8 cellular contexts compared by ENCODE assay signal in genomic region chr2:84919885-84920580, GRCh38. TPM values are rescaled to one million over a fixed set of nuclear protein-coding genes. Genes with fewer than 3 reads are reported as not detected.
A peak's percentile ranks its signal among the peaks of the same experiment; 100 is the strongest.
DNase-seq lines count a peak whose midpoint lies in the region; ATAC-seq and TF ChIP-seq lines count a peak whose summit lies in the region.

No MANE protein-coding gene starts in this region.

- ATAC-seq in GM19025 (IDR thresholded peaks at IDR 0.05; ENCODE audit: low read depth, unreplicated experiment), result peak; percentile 36
- ATAC-seq in HG03159 (IDR thresholded peaks at IDR 0.05; ENCODE audit: unreplicated experiment), result peak; percentile 52
- ATAC-seq in T-helper 17 cell, result peak; percentile 29
- peak; percentile 48 to 56 for ATAC-seq in naive B cell (ENCODE audit: low read depth in 2 of 2)

- H3K27me3 Mint-ChIP-seq in T-helper 17 cell (no peaks in the 10 kb centered on the region), naive B cell (no peaks in the 10 kb centered on the region), neural progenitor cell (ENCODE audit: insufficient read depth, low read depth) (peaks cover 6% of the 10 kb centered on the region)

- H3K4me2 ChIP-seq in BLaER1 (peak overlapping the region; percentile 79), neural progenitor cell (no peak overlapping the region)

- H3K27ac Mint-ChIP-seq in T-helper 17 cell, result peak overlapping the region; percentile 89
- H3K27ac Mint-ChIP-seq in naive B cell, result peak overlapping the region; percentile 78 to 98 (median 96)
- no peak overlapping the region for H3K27ac Mint-ChIP-seq in neural progenitor cell

- peaks cover 11% of the 10 kb centered on the region for H3F3A ChIP-seq in neural progenitor cell (ENCODE audit: low read depth)

- H2AFZ ChIP-seq in neural progenitor cell (replicated peaks), result no peak overlapping the region

- DNase-seq in T-helper 17 cell (no peak), naive B cell (peak; percentile 41), vagina (ENCODE audit: extremely low spot score in 2 of 2) (peak in 1 of 2 donors; percentile 90), neural progenitor cell (ENCODE audit: low spot score) (no peak)

- TF ChIP-seq POLR2A in vagina (IDR thresholded peaks at IDR 0.05), result no peak

- H3K9me3 Mint-ChIP-seq in naive B cell, result peaks cover 0 to 2% (median 0%) of the 10 kb centered on the region in 7 donors
- H3K9me3 Mint-ChIP-seq in neural progenitor cell, result no peaks in the 10 kb centered on the region

- H3K36me3 Mint-ChIP-seq in T-helper 17 cell (ENCODE audit: low read depth) (no peaks in the 10 kb centered on the region), naive B cell (no peaks in the 10 kb centered on the region), neural progenitor cell (no peaks in the 10 kb centered on the region)

- H3K4me3 Mint-ChIP-seq in T-helper 17 cell (peak overlapping the region; percentile 59), naive B cell (peak overlapping the region; percentile 52 to 92 (median 80)), neural progenitor cell (no peak overlapping the region)

- H4K20me1 ChIP-seq in BLaER1, result no peaks in the 10 kb centered on the region
- no peaks in the 10 kb centered on the region for H4K20me1 ChIP-seq in neural progenitor cell (ENCODE audit: low read depth)

- intact Hi-C loops in vagina (cut with DNase I), result no loop called here

- H3K9me3 ChIP-seq in BLaER1 (peaks cover 10% of the 10 kb centered on the region; the same call in 1 of the 2 replicates), T-helper 17 cell (ENCODE audit: control insufficient read depth, low read length, poor library complexity, severe bottlenecking) (no peaks in the 10 kb centered on the region), duodenal mucosa (ENCODE audit: control insufficient read depth in 1 of 2, low read length in 2 of 2) (no peaks in the 10 kb centered on the region), vagina (no peaks in the 10 kb centered on the region), neural progenitor cell (ENCODE audit: low read depth) (no peaks in the 10 kb centered on the region)

- H3K9ac ChIP-seq in BLaER1 (peak overlapping the region; percentile 56), duodenal mucosa (ENCODE audit: low read depth in 1 of 2, low read length in 2 of 2) (no peak overlapping the region), neural progenitor cell (no peak overlapping the region)

- H3K4me3 ChIP-seq in BLaER1 (no peak overlapping the region), duodenal mucosa (ENCODE audit: low read depth in 1 of 2, low read length in 2 of 2) (no peak overlapping the region), vagina (no peak overlapping the region), neural progenitor cell (no peak overlapping the region)

- H3K27ac ChIP-seq in BLaER1 (peak overlapping the region; percentile 83), duodenal mucosa (ENCODE audit: low read depth, low read length) (peak overlapping the region; percentile 53), vagina (peak overlapping the region; percentile 69), neural progenitor cell (no peak overlapping the region)

- TF ChIP-seq CTCF in vagina (IDR thresholded peaks at IDR 0.05) (no peak), neural progenitor cell (IDR thresholded peaks at IDR 0.05) (no peak)

- no peaks in the 10 kb centered on the region for H3K79me2 ChIP-seq in neural progenitor cell (ENCODE audit: low read depth)

- H3K36me3 ChIP-seq in BLaER1, result no peaks in the 10 kb centered on the region
- no peaks in the 10 kb centered on the region for H3K36me3 ChIP-seq in duodenal mucosa (ENCODE audit: control insufficient read depth in 1 of 2, insufficient read depth in 2 of 2, low read length in 2 of 2)
- no peaks in the 10 kb centered on the region for H3K36me3 ChIP-seq in vagina
- H3K36me3 ChIP-seq in neural progenitor cell, result no peaks in the 10 kb centered on the region

- H3K4me1 ChIP-seq in BLaER1 (peaks cover 48% of the 10 kb centered on the region), duodenal mucosa (ENCODE audit: control insufficient read depth in 1 of 2, insufficient read depth in 2 of 2, low read length in 2 of 2) (peaks cover 18 to 23% of the 10 kb centered on the region in 2 donors), vagina (peaks cover 12% of the 10 kb centered on the region), neural progenitor cell (no peaks in the 10 kb centered on the region)

- H3K4me1 Mint-ChIP-seq in T-helper 17 cell (peaks cover 20% of the 10 kb centered on the region), naive B cell (peaks cover 37 to 78% (median 38%) of the 10 kb centered on the region in 3 donors), neural progenitor cell (peaks cover 21% of the 10 kb centered on the region)

- no peaks in the 10 kb centered on the region for H3K27me3 ChIP-seq in BLaER1
- H3K27me3 ChIP-seq in duodenal mucosa (ENCODE audit: control insufficient read depth in 1 of 2, insufficient read depth in 2 of 2, low read length in 2 of 2), result no peaks in the 10 kb centered on the region
- H3K27me3 ChIP-seq in vagina, result no peaks in the 10 kb centered on the region
- no peaks in the 10 kb centered on the region for H3K27me3 ChIP-seq in neural progenitor cell

RNA-seq across cellular contexts. Expression of gene TMSB10, which starts 14.6 kb away (rescaled TPM):
- total RNA-seq in T-helper 17 cell (1,000 to 10,000 TPM; 1,429 to 1,736 TPM), vagina (2,211 TPM), neural progenitor cell (ENCODE audit: low replicate concordance) (1,687 and 2,248 TPM in 2 replicates)
- 1,000 to 10,000 TPM; 5,825 to 8,742 (median 6,750) TPM for polyA plus RNA-seq in naive B cell (ENCODE audit: low read depth in 6 of 6)

RNA-seq across cellular contexts. Expression of gene TRABD2A, which starts 39.1 kb away (rescaled TPM):
- total RNA-seq in T-helper 17 cell, result 10 to 100 TPM; 60.5 to 93.7 TPM
- polyA plus RNA-seq in naive B cell (ENCODE audit: low read depth in 6 of 6), result 10 to 100 TPM in 3 of 6 donors, 1 to 10 TPM in 3; 6.5 to 12.3 (median 9.4) TPM
- 5.4 TPM for total RNA-seq in vagina
- total RNA-seq in neural progenitor cell (ENCODE audit: low replicate concordance), result 1.7 and 2.0 TPM in 2 replicates

RNA-seq across cellular contexts. Expression of gene KCMF1, which starts 50.9 kb away (rescaled TPM):
- 10 to 100 TPM; 63.6 to 80.6 TPM for total RNA-seq in T-helper 17 cell
- polyA plus RNA-seq in naive B cell (ENCODE audit: low read depth in 6 of 6), result 10 to 100 TPM; 19.3 to 41.3 (median 25.9) TPM
- 29.7 TPM for total RNA-seq in vagina
- 74.0 and 99.7 TPM in 2 replicates for total RNA-seq in neural progenitor cell (ENCODE audit: low replicate concordance)
